ENCODE assay signal across 8 cellular contexts in the genomic region with DNA sequence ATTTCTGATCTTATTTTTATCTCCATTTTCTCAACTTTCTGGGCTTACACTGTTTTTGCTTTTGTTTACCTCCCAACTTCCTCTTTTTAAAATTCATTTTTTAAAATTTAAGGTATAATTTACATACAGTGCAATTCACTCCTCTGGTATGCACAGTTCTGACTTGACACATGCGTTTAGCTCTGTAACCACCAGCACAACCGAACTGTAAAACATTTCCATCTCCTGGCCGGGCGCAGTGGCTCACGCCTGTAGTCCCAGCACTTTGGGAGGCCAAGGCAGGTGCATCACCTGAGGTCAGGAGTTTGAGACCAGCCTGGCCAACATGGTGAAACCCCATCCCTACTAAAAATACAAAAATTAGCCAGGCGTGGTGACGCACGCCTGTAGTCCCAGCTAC. TPM values are rescaled to one million over a fixed set of nuclear protein-coding genes. Genes with fewer than 3 reads are reported as not detected.
DNase-seq lines count a peak whose midpoint lies in the region; ATAC-seq, FAIRE-seq and TF ChIP-seq lines count a peak whose summit lies in the region.
"Not testable (repeated sequence)": the region's sequence is repeated elsewhere in the genome, so short reads cannot be mapped to it uniquely, and the experiment has no call there.
"Had no signal": no experiment of that assay in that cellular context is flagged by ENCODE, and none has a peak within 500 bp of the region (broad histone marks: within the 10 kb centered on the region; RNA-seq: fewer than 3 reads in every experiment).

No MANE protein-coding gene starts in this region.

- H3K4me1 ChIP-seq in GM12878 (ENCODE audit: control insufficient read depth, insufficient read depth, low read length) = peaks cover 34% of the 10 kb centered on the region
- not testable (repeated sequence) for H3K4me1 ChIP-seq in trophoblast cell (ENCODE audit: control insufficient read depth in 1 of 2, insufficient read depth in 2 of 2, low read length in 2 of 2)

- in situ Hi-C loops in GM12878 (cut with MboI) = not testable (repeated sequence)

- not testable (repeated sequence) for H3K18ac ChIP-seq in trophoblast cell (ENCODE audit: low read length)

- H3K9me3 ChIP-seq in GM12878 (replicated peaks; ENCODE audit: control insufficient read depth, insufficient read depth, low read length); trophoblast cell (ENCODE audit: insufficient read depth, low read depth, low read length): not testable (repeated sequence)

- not testable (repeated sequence) for H3K9ac ChIP-seq in GM12878 (ENCODE audit: control insufficient read depth, insufficient read depth, low read length); trophoblast cell (ENCODE audit: low read length)

- not testable (repeated sequence) for TF ChIP-seq RAD21 in GM12878 (IDR thresholded peaks at IDR 0.05; ENCODE audit: insufficient read depth, low read depth, low read length)

- H3K36me3 ChIP-seq in GM12878 (ENCODE audit: control insufficient read depth in 2 of 2, insufficient read depth in 2 of 2, low read length in 1 of 2); trophoblast cell (ENCODE audit: control insufficient read depth in 1 of 2, insufficient read depth in 2 of 2, low read length in 2 of 2): not testable (repeated sequence)

- not testable (repeated sequence) for H3K23ac ChIP-seq in trophoblast cell (ENCODE audit: low read length)

- peaks cover 14% of the 10 kb centered on the region for H3K4me1 Mint-ChIP-seq in activated naive CD4-positive, alpha-beta T cell treated with anti-CD3 and anti-CD28 coated beads for 36 hours (ENCODE audit: low read depth)
- not testable (repeated sequence) for H3K4me1 Mint-ChIP-seq in chondrocyte (ENCODE audit: low read depth)
- H3K4me1 Mint-ChIP-seq in stimulated activated memory B cell treated with anti-CD40 and anti-IgM and Interleukin-4, amounts not matched to agents 10 μg/mL and 1 μg/mL and 100 μg/mL, for 72 hours = peaks cover 34% of the 10 kb centered on the region

- BruUV-seq in GM12878 (replicated peaks; lab: Mats Ljungman, UMichigan) = not testable (repeated sequence)

- H3K4me2 ChIP-seq in GM12878 (ENCODE audit: control insufficient read depth, insufficient read depth); trophoblast cell (ENCODE audit: low read length): not testable (repeated sequence)

- not testable (repeated sequence) for H3K4me3 Mint-ChIP-seq in activated naive CD4-positive, alpha-beta T cell treated with anti-CD3 and anti-CD28 coated beads for 36 hours; chondrocyte (ENCODE audit: unreplicated experiment); stimulated activated memory B cell treated with anti-CD40 and anti-IgM and Interleukin-4, amounts not matched to agents 10 μg/mL and 1 μg/mL and 100 μg/mL, for 72 hours

- not testable (repeated sequence) for H3K27me3 Mint-ChIP-seq in activated naive CD4-positive, alpha-beta T cell treated with anti-CD3 and anti-CD28 coated beads for 36 hours (ENCODE audit: low read depth); chondrocyte (ENCODE audit: low read depth)
- H3K27me3 Mint-ChIP-seq in stimulated activated memory B cell treated with anti-CD40 and anti-IgM and Interleukin-4, amounts not matched to agents 10 μg/mL and 1 μg/mL and 100 μg/mL, for 72 hours = peaks cover 27% of the 10 kb centered on the region

- not testable (repeated sequence) for H3K27ac Mint-ChIP-seq in activated naive CD4-positive, alpha-beta T cell treated with anti-CD3 and anti-CD28 coated beads for 36 hours; chondrocyte (ENCODE audit: unreplicated experiment); stimulated activated memory B cell treated with anti-CD40 and anti-IgM and Interleukin-4, amounts not matched to agents 10 μg/mL and 1 μg/mL and 100 μg/mL, for 72 hours

- H3K27ac ChIP-seq in GM12878 (ENCODE audit: control insufficient read depth, insufficient read depth); trophoblast cell (ENCODE audit: low read depth, low read length): not testable (repeated sequence)

- H2AK5ac ChIP-seq in trophoblast cell (ENCODE audit: low read length) = not testable (repeated sequence)

- H3K14ac ChIP-seq in trophoblast cell (ENCODE audit: low read length) = not testable (repeated sequence)

- 17% methylated on average over 8 of the region's 8 CpGs for WGBS in GM12878 (ENCODE audit: insufficient coverage, insufficient replicate concordance, low lambda C conversion rate, missing lambda C conversion rate)
- WGBS in trophoblast cell (ENCODE audit: extremely low coverage, insufficient coverage, insufficient read length) = no CpG with 5 or more reads among the region's 8 CpGs

- H4K8ac ChIP-seq in trophoblast cell (ENCODE audit: low read depth, low read length) = not testable (repeated sequence)

- peak; percentile 32 for DNase-seq in GM20000 (ENCODE audit: low spot score)
- DNase-seq in activated naive CD4-positive, alpha-beta T cell treated with anti-CD3 and anti-CD28 coated beads for 36 hours = peak; percentile 5
- DNase-seq in GM12878 (ENCODE audit: low read depth, low spot score) = not testable (repeated sequence)
- DNase-seq in chondrocyte (ENCODE audit: low spot score) = peak; percentile 20
- peak; percentile 65 to 79 for DNase-seq in trophoblast cell
- DNase-seq in sciatic nerve (ENCODE audit: low spot score) = peak; percentile 19

- H4K20me1 ChIP-seq in GM12878 (ENCODE audit: control insufficient read depth, insufficient read depth) = not testable (repeated sequence)

- H3K79me1 ChIP-seq in trophoblast cell (ENCODE audit: low read length) = not testable (repeated sequence)

- not testable (repeated sequence) for H3K79me2 ChIP-seq in GM12878 (ENCODE audit: control insufficient read depth, insufficient read depth, low read length); trophoblast cell (ENCODE audit: control insufficient read depth, insufficient read depth, low read length, poor library complexity)

- not testable (repeated sequence) for H4K12ac ChIP-seq in trophoblast cell (ENCODE audit: low read depth, low read length)

- TF ChIP-seq CTCF in GM20000 (IDR thresholded peaks at IDR 0.05; ENCODE audit: extremely low read depth, missing control alignments); GM12878 (IDR thresholded peaks at IDR 0.05 in 2 of 3, conservative IDR thresholded peaks at IDR 0.05 in 1 of 3; ENCODE audit: control insufficient read depth in 2 of 3, extremely low read depth in 1 of 3, insufficient read depth in 1 of 3, low read depth in 3 of 3, low read length in 3 of 3); chondrocyte (IDR thresholded peaks at IDR 0.05): not testable (repeated sequence)

- peak; percentile 56 for FAIRE-seq in GM12878 (lab: Jason Lieb, UNC)

- intact Hi-C loops in activated naive CD4-positive, alpha-beta T cell treated with anti-CD3 and anti-CD28 coated beads for 36 hours (cut with micrococcal nuclease); GM12878 (cut with micrococcal nuclease; ENCODE audit: unreplicated experiment): not testable (repeated sequence)
- intact Hi-C loops in sciatic nerve (cut with DNase I) = loop anchor here (10.0 kb wide), 1 partner anchor 97 kb away; a partner anchor contains a TSS

- not testable (repeated sequence) for TF ChIP-seq POLR2A in GM12878 (IDR thresholded peaks at IDR 0.05; ENCODE audit: low read depth, low read length)

- RAD21 ChIA-PET in GM12878 (lab: Charles Lee; ENCODE audit: unreplicated experiment) = interaction anchor here (0.9 to 2.1 kb wide), 5 partner anchors 11 to 106 kb away, joined by 3 to 10 read pairs (median 4); a partner anchor contains a TSS

- H2BK120ac ChIP-seq in trophoblast cell (ENCODE audit: insufficient read depth, low read length, poor library complexity) = not testable (repeated sequence)

- not testable (repeated sequence) for H3K36me3 Mint-ChIP-seq in activated naive CD4-positive, alpha-beta T cell treated with anti-CD3 and anti-CD28 coated beads for 36 hours (ENCODE audit: low read depth); chondrocyte (ENCODE audit: low read depth); stimulated activated memory B cell treated with anti-CD40 and anti-IgM and Interleukin-4, amounts not matched to agents 10 μg/mL and 1 μg/mL and 100 μg/mL, for 72 hours

- not testable (repeated sequence) for H2BK5ac ChIP-seq in trophoblast cell (ENCODE audit: low read depth, low read length, poor library complexity)

- not testable (repeated sequence) for H2AFZ ChIP-seq in GM12878 (ENCODE audit: control insufficient read depth, low read depth, low read length); trophoblast cell (ENCODE audit: insufficient read depth, low read length, poor library complexity)

- SMC1A ChIA-PET in GM12878 (lab: Charles Lee; ENCODE audit: uncharacterized antibody, unreplicated experiment) = interaction anchor here (1.2 to 2.8 kb wide), 5 partner anchors 10 to 105 kb away, joined by 3 to 21 read pairs (median 4); no protein-coding TSS in a partner anchor

- not testable (repeated sequence) for H3K4me3 ChIP-seq in GM12878; trophoblast cell (ENCODE audit: low read depth, low read length)

- H2BK12ac ChIP-seq in trophoblast cell (ENCODE audit: low read length) = not testable (repeated sequence)

- not testable (repeated sequence) for H3K4ac ChIP-seq in trophoblast cell (ENCODE audit: low read depth, low read length)

- not testable (repeated sequence) for TF ChIP-seq EP300 in GM12878 (IDR thresholded peaks at IDR 0.05; ENCODE audit: borderline replicate concordance in 1 of 2, control insufficient read depth in 1 of 2, low read depth in 2 of 2, low read length in 2 of 2)

- H3K9me3 Mint-ChIP-seq in activated naive CD4-positive, alpha-beta T cell treated with anti-CD3 and anti-CD28 coated beads for 36 hours; chondrocyte (ENCODE audit: low read depth); stimulated activated memory B cell treated with anti-CD40 and anti-IgM and Interleukin-4, amounts not matched to agents 10 μg/mL and 1 μg/mL and 100 μg/mL, for 72 hours: not testable (repeated sequence)

- not testable (repeated sequence) for H4K91ac ChIP-seq in trophoblast cell (ENCODE audit: low read depth, low read length)

- POLR2A ChIA-PET in GM12878 (lab: Charles Lee) = interaction anchor here (0.6 to 2.0 kb wide), 6 partner anchors 9 to 35 kb away, joined by 3 to 9 read pairs (median 4); no protein-coding TSS in a partner anchor

- CTCF ChIA-PET in activated naive CD4-positive, alpha-beta T cell treated with anti-CD3 and anti-CD28 coated beads for 36 hours (lab: Charles Lee) = interaction anchor here (1.4 to 1.7 kb wide), 3 partner anchors 9 to 35 kb away, joined by 4 to 7 read pairs (median 4); no protein-coding TSS in a partner anchor
- CTCF ChIA-PET in GM12878 (lab: Yijun Ruan, JAX) = interaction anchor here (0.6 to 1.9 kb wide), 11 partner anchors 9 to 114 kb away, joined by 3 to 6 read pairs (median 4); no protein-coding TSS in a partner anchor

- H3K27me3 ChIP-seq in GM12878 (replicated peaks in 1 of 2; ENCODE audit: control insufficient read depth in 2 of 2, insufficient read depth in 2 of 2, low read length in 1 of 2); trophoblast cell (ENCODE audit: insufficient read depth, low read length): not testable (repeated sequence)

- peak; percentile 68 for ATAC-seq in GM12878
- not testable (repeated sequence) for ATAC-seq in sciatic nerve
- peak; percentile 49 for ATAC-seq in stimulated activated memory B cell treated with anti-CD40 and anti-IgM and Interleukin-4, amounts not matched to agents 10 μg/mL and 1 μg/mL and 100 μg/mL, for 72 hours

RNA-seq across cellular contexts. Expression of a gene that starts 16.2 kb away (rescaled TPM):
- 10 to 100 TPM; 11.3 to 15.3 TPM for total RNA-seq in activated naive CD4-positive, alpha-beta T cell treated with anti-CD3 and anti-CD28 coated beads for 36 hours
- total RNA-seq in GM12878 (2013; cell fraction: nucleolus; rRNA removed) = 118 and 130 TPM in 2 replicates
- total RNA-seq in GM12878 (2014; rRNA removed) (45.8 and 49.3 TPM in 2 replicates), GM12878 (2014; rRNA removed; fragmentation: Illumina TruSeq; extraction: Trizol) (20.3 and 21.0 TPM in 2 replicates), GM12878 (2021) (39.6 and 40.3 TPM in 2 replicates), chondrocyte (0.23 to 0.48 TPM (median 0.30 TPM) in 3 replicates), sciatic nerve (3.2 TPM)
- polyA plus RNA-seq in GM12878 (2011; ENCODE audit: low read depth) = 9.9 TPM
- polyA plus RNA-seq in GM12878 (2011; rRNA removed) (10.2 and 14.9 TPM in 2 replicates), GM12878 (2014; fragmentation: Illumina TruSeq; extraction: Trizol) (4.9 and 14.5 TPM in 2 replicates), GM12878 (2014; fragmentation: Nextera tagmentation; extraction: Ambion mirVana) (1 to 10 TPM; 1.9 to 2.2 TPM), GM12878 (2014; rRNA removed) (30.0 and 30.7 TPM in 2 replicates), GM12878 (2016; fragmentation: Nextera tagmentation; extraction: Ambion mirVana) (10 to 100 TPM; 19.8 to 21.7 TPM)
- polyA plus RNA-seq in GM12878 (2011; cell fraction: cytosol; rRNA removed) = 23.7 and 36.1 TPM in 2 replicates
- polyA plus RNA-seq in GM12878 (2011; cell fraction: nucleus; rRNA removed) = 47.6 and 57.0 TPM in 2 replicates
- polyA plus RNA-seq in GM12878 (2012) = 22.6 and 24.5 TPM in 2 replicates
- polyA minus RNA-seq in GM12878 (2011; rRNA and poly(A)+ RNA removed) = 38.5 and 63.1 TPM in 2 replicates
- 15.9 and 17.0 TPM in 2 replicates for polyA minus RNA-seq in GM12878 (2011; cell fraction: cytosol; rRNA and poly(A)+ RNA removed)
- 15.6 and 33.9 TPM in 2 replicates for polyA minus RNA-seq in GM12878 (2011; cell fraction: nucleus; rRNA and poly(A)+ RNA removed)
- polyA plus RNA-seq in trophoblast cell (2013) = 0.04 and 0.10 TPM in 2 replicates
- total RNA-seq: Caco-2 had no signal
